19 cellular contexts compared by ENCODE assay signal in genomic region chr9:87503970-87504369, GRCh38. TPM values are rescaled to one million over a fixed set of nuclear protein-coding genes. Genes with fewer than 3 reads are reported as not detected.
DNase-seq lines count a peak whose midpoint lies in the region; TF ChIP-seq lines count a peak whose summit lies in the region.
"Had no signal": no experiment of that assay in that cellular context is flagged by ENCODE, and none has a peak within 500 bp of the region (broad histone marks: within the 10 kb centered on the region; RNA-seq: fewer than 3 reads in every experiment).

No MANE protein-coding gene starts in this region.

- H3K9me3 ChIP-seq in sigmoid colon (no peaks in the 10 kb centered on the region), uterus (no peaks in the 10 kb centered on the region), MG63 (no peaks in the 10 kb centered on the region)
- H3K9me3 ChIP-seq: breast epithelium, pancreas had no signal

- H3K27ac ChIP-seq in sigmoid colon, result peak overlapping the region; percentile 15 to 94 (median 87)
- no peak overlapping the region for H3K27ac ChIP-seq in uterus
- H3K27ac ChIP-seq: breast epithelium, pancreas had no signal

- TF ChIP-seq POLR2A in sigmoid colon (IDR thresholded peaks at IDR 0.05) (no peak), uterus (IDR thresholded peaks at IDR 0.05) (no peak)

- DNase-seq in GDM1 (lab: John Stamatoyannopoulos, UW) (peak; percentile 78), dermis microvascular lymphatic vessel endothelial cell (ENCODE audit: low read depth in 2 of 2) (peak; percentile 63 to 76), sigmoid colon (no peak), uterus (no peak), posterior vena cava (ENCODE audit: low spot score) (no peak), MG63 (no peak)
- peak; percentile 49 for DNase-seq in T-helper 2 cell treated with Interferon-gamma antibody and Interleukin-4, amounts not matched to agents 5 μg/mL and 100 μg/mL, for 36 hours (ENCODE audit: low spot score)
- DNase-seq: activated CD4-positive, alpha-beta T cell treated with anti-CD3 and anti-CD28 coated beads, Interleukin-2, amount 50 U/mL, for 48 hours; AML-193; GOT3; immature natural killer cell; NCI-H1417; NCI-H510A; pancreas; PC-9; SIG-M5; T-cell had no signal

- no peak overlapping the region for H3K4me3 Mint-ChIP-seq in T-helper 2 cell treated with Interferon-gamma antibody and Interleukin-4, amounts not matched to agents 5 μg/mL and 100 μg/mL, for 36 hours
- H3K4me3 Mint-ChIP-seq: immature natural killer cell; natural killer cell treated with Interleukin-12 subunit alpha and Interleukin-12 subunit beta and Interleukin-15 and Interleukin-18, amount 100 ng/mL, for 72 hours; T-cell had no signal

- H3K27me3 Mint-ChIP-seq in T-helper 2 cell treated with Interferon-gamma antibody and Interleukin-4, amounts not matched to agents 5 μg/mL and 100 μg/mL, for 36 hours (ENCODE audit: low read depth), result peaks cover 7% of the 10 kb centered on the region

- peaks cover 32% of the 10 kb centered on the region for H3K4me1 Mint-ChIP-seq in T-helper 2 cell treated with Interferon-gamma antibody and Interleukin-4, amounts not matched to agents 5 μg/mL and 100 μg/mL, for 36 hours (ENCODE audit: low read depth)

- WGBS in sigmoid colon, 2 donors, result 23 to 62% methylated on average over 4 of the region's 4 CpGs

- no peaks in the 10 kb centered on the region for H3K36me3 Mint-ChIP-seq in T-helper 2 cell treated with Interferon-gamma antibody and Interleukin-4, amounts not matched to agents 5 μg/mL and 100 μg/mL, for 36 hours (ENCODE audit: low read depth)
- H3K36me3 Mint-ChIP-seq: immature natural killer cell; natural killer cell treated with Interleukin-12 subunit alpha and Interleukin-12 subunit beta and Interleukin-15 and Interleukin-18, amount 100 ng/mL, for 72 hours; T-cell had no signal

- TF ChIP-seq EP300 in sigmoid colon (IDR thresholded peaks at IDR 0.05), result no peak

- H3K27ac Mint-ChIP-seq in T-helper 2 cell treated with Interferon-gamma antibody and Interleukin-4, amounts not matched to agents 5 μg/mL and 100 μg/mL, for 36 hours, result no peak overlapping the region
- H3K27ac Mint-ChIP-seq: immature natural killer cell; natural killer cell treated with Interleukin-12 subunit alpha and Interleukin-12 subunit beta and Interleukin-15 and Interleukin-18, amount 100 ng/mL, for 72 hours; T-cell had no signal

- TF ChIP-seq CTCF in sigmoid colon (IDR thresholded peaks at IDR 0.05), result no peak
- no peak for TF ChIP-seq CTCF in uterus (IDR thresholded peaks at IDR 0.05)

- H3K36me3 ChIP-seq in sigmoid colon (peaks cover 0 to 5% (median 0%) of the 10 kb centered on the region in 4 donors), uterus (no peaks in the 10 kb centered on the region), MG63 (peaks cover 75% of the 10 kb centered on the region)
- H3K36me3 ChIP-seq: breast epithelium had no signal

- H3K4me1 ChIP-seq in sigmoid colon (peaks cover 0 to 76% (median 67%) of the 10 kb centered on the region in 4 donors), uterus (no peaks in the 10 kb centered on the region)
- H3K4me1 ChIP-seq: breast epithelium had no signal

- intact Hi-C loops in sigmoid colon (cut with DNase I) (no loop called here), uterus (cut with DNase I; ENCODE audit: low total_unique reads) (no loop called here), posterior vena cava (cut with DNase I) (no loop called here)

- H3K9me3 Mint-ChIP-seq in T-helper 2 cell treated with Interferon-gamma antibody and Interleukin-4, amounts not matched to agents 5 μg/mL and 100 μg/mL, for 36 hours, result no peaks in the 10 kb centered on the region
- H3K9me3 Mint-ChIP-seq: immature natural killer cell; natural killer cell treated with Interleukin-12 subunit alpha and Interleukin-12 subunit beta and Interleukin-15 and Interleukin-18, amount 100 ng/mL, for 72 hours; T-cell had no signal

- H3K4me3 ChIP-seq in sigmoid colon, result no peak overlapping the region
- H3K4me3 ChIP-seq in uterus, result no peak overlapping the region
- no peak overlapping the region for H3K4me3 ChIP-seq in MG63
- H3K4me3 ChIP-seq: breast epithelium, pancreas, PC-9 had no signal

- H3K27me3 ChIP-seq in sigmoid colon, result no peaks in the 10 kb centered on the region
- H3K27me3 ChIP-seq in uterus, result no peaks in the 10 kb centered on the region
- H3K27me3 ChIP-seq in MG63, result no peaks in the 10 kb centered on the region
- H3K27me3 ChIP-seq: pancreas had no signal

RNA-seq across cellular contexts. Expression of gene DAPK1, which starts 6.3 kb away (rescaled TPM):
- total RNA-seq in dermis microvascular lymphatic vessel endothelial cell (27.0 and 28.2 TPM in 2 replicates), sigmoid colon (10 to 100 TPM; 78.1 to 92.5 (median 84.4) TPM), uterus (10 to 100 TPM; 19.1 to 44.8 (median 40.4) TPM), posterior vena cava (10 to 100 TPM; 33.2 to 34.3 TPM)
- 1 to 10 TPM; 4.8 to 7.1 (median 5.5) TPM for polyA plus RNA-seq in sigmoid colon
- total RNA-seq in MG63 (2014; rRNA removed; shearing (Covaris generic); ENCODE audit: low replicate concordance), result 36.4 and 44.6 TPM in 2 replicates

Comparison
In these comparisons a context has a peak if more than half of its experiments do, and no peak if none do; other contexts are left out.
1. DNase-seq: peak in GDM1 (single experiment), T-helper 2 cell treated with Interferon-gamma antibody and Interleukin-4, amounts not matched to agents 5 μg/mL and 100 μg/mL, for 36 hours (single experiment) and dermis microvascular lymphatic vessel endothelial cell (2 of 2); none in sigmoid colon (single experiment), uterus (0 of 2), posterior vena cava (single experiment) and MG63 (single experiment).
2. H3K27ac ChIP-seq: peak in sigmoid colon (4 of 4); none in uterus (0 of 2).